Comparison of ENCODE assay signal across 22 cellular contexts in the genomic region with DNA sequence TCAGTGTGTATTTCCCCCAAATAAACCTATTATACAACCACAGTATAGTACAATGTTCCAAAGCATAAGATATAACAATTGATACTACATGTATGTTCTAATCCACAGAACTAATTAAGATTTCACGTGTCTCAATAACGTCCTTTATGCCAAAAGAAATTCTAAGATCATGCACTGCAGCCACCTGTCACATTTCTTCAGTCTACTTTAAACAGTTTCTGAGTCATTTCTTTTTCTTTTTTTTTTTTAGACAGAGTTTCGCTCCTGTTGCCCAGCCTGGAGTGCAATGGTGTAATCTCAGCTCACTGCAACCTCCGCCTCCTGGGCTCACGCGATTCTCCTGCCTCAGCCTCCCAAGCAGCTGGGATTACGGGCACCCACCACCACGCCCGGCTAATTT.
"Had no signal": no experiment of that assay in that cellular context is flagged by ENCODE, and none has a peak within 500 bp of the region (broad histone marks: within the 10 kb centered on the region; RNA-seq: fewer than 3 reads in every experiment).

No MANE protein-coding gene starts in this region.

- H3K9me3 ChIP-seq: colonic mucosa, esophagus muscularis mucosa, heart right ventricle, left lung, lower lobe of right lung, mucosa of descending colon had no signal

- H3K27ac ChIP-seq: colonic mucosa, esophagus muscularis mucosa, foreskin keratinocyte, heart right ventricle, left lung, lower lobe of right lung had no signal

- FAIRE-seq: endothelial cell of umbilical vein, frontal cortex, islet of Langerhans, keratinocyte had no signal

- ATAC-seq: effector memory CD8-positive, alpha-beta T cell; foreskin keratinocyte; heart right ventricle; left cardiac atrium; left lung; left ventricle myocardium superior; lower lobe of right lung; mucosa of descending colon had no signal

- H3K27ac Mint-ChIP-seq: dendritic cell treated with granulocyte-macrophage colony-stimulating factor and Interleukin-4, amounts not matched to agents 40 ng/mL and 50 ng/mL, for 4 days; mesothelial cell of epicardium had no signal

- DNase-seq: colonic mucosa; cortex of kidney; effector CD8-positive, alpha-beta T cell; effector memory CD8-positive, alpha-beta T cell; foreskin keratinocyte; glutamatergic neuron; head of caudate nucleus; heart right ventricle; hippocampal formation; left cardiac atrium; left lung; left ventricle myocardium superior; lower lobe of right lung; mesenchymal stem cell; mucosa of descending colon had no signal

- H3K27me3 Mint-ChIP-seq: dendritic cell treated with granulocyte-macrophage colony-stimulating factor and Interleukin-4, amounts not matched to agents 40 ng/mL and 50 ng/mL, for 4 days; effector memory CD8-positive, alpha-beta T cell had no signal

- H3K36me3 ChIP-seq: colonic mucosa, left lung, lower lobe of right lung had no signal

- H3K4me1 ChIP-seq: colonic mucosa, esophagus muscularis mucosa, left lung, lower lobe of right lung had no signal

- H3K4me3 Mint-ChIP-seq: dendritic cell treated with granulocyte-macrophage colony-stimulating factor and Interleukin-4, amounts not matched to agents 40 ng/mL and 50 ng/mL, for 4 days; effector memory CD8-positive, alpha-beta T cell; mesothelial cell of epicardium had no signal

- H3K27me3 ChIP-seq: colonic mucosa, esophagus muscularis mucosa, foreskin keratinocyte, heart right ventricle, left lung had no signal

- H3K4me3 ChIP-seq: colonic mucosa, esophagus muscularis mucosa, heart right ventricle, left lung, lower lobe of right lung, mucosa of descending colon had no signal

- H3K9me3 Mint-ChIP-seq: effector memory CD8-positive, alpha-beta T cell; mesothelial cell of epicardium had no signal
